In genomic region chr12:51886021-51886710, GRCh38 we compare ENCODE assay signal across 8 cellular contexts. TPM values are rescaled to one million over a fixed set of nuclear protein-coding genes. Genes with fewer than 3 reads are reported as not detected.
DNase-seq lines count a peak whose midpoint lies in the region; ATAC-seq and TF ChIP-seq lines count a peak whose summit lies in the region.

No MANE protein-coding gene starts in this region.

- no peak overlapping the region for H3K4me3 ChIP-seq in Jurkat, Clone E6-1 (ENCODE audit: low read length)
- H3K4me3 ChIP-seq in muscle layer of duodenum (ENCODE audit: low read depth in 1 of 2, low read length in 2 of 2): no peak overlapping the region
- H3K4me3 ChIP-seq in tibial artery: no peak overlapping the region

- peak overlapping the region; percentile 51 for H3K4me3 Mint-ChIP-seq in activated B cell treated with CpG ODN at 0.5 μM for 24 hours
- H3K4me3 Mint-ChIP-seq in endothelial cell (ENCODE audit: unreplicated experiment): no peak overlapping the region

- no peaks in the 10 kb centered on the region for H3K27me3 Mint-ChIP-seq in activated B cell treated with CpG ODN at 0.5 μM for 24 hours
- peaks cover 1% of the 10 kb centered on the region for H3K27me3 Mint-ChIP-seq in endothelial cell (ENCODE audit: unreplicated experiment)

- TF ChIP-seq CTCF in activated B cell treated with CpG ODN at 0.5 μM for 24 hours (IDR thresholded peaks at IDR 0.05) (no peak), endothelial cell (IDR thresholded peaks at IDR 0.05; ENCODE audit: unreplicated experiment) (no peak), tibial artery (IDR thresholded peaks at IDR 0.05) (no peak)

- peak overlapping the region; percentile 74 for H3K27ac Mint-ChIP-seq in activated B cell treated with CpG ODN at 0.5 μM for 24 hours
- peak overlapping the region; percentile 67 for H3K27ac Mint-ChIP-seq in endothelial cell (ENCODE audit: unreplicated experiment)

- no peaks in the 10 kb centered on the region for H3K36me3 ChIP-seq in muscle layer of duodenum (ENCODE audit: control insufficient read depth in 1 of 2, insufficient read depth in 2 of 2, low read length in 2 of 2)
- no peaks in the 10 kb centered on the region for H3K36me3 ChIP-seq in tibial artery

- ATAC-seq in activated B cell treated with CpG ODN at 0.5 μM for 24 hours (ENCODE audit: low read depth) (peak; percentile 94), GM18498 (IDR thresholded peaks at IDR 0.05; ENCODE audit: unreplicated experiment) (no peak)

- no peaks in the 10 kb centered on the region for H3K9me3 ChIP-seq in muscle layer of duodenum (ENCODE audit: control insufficient read depth in 1 of 2, low read length in 2 of 2)
- no peaks in the 10 kb centered on the region for H3K9me3 ChIP-seq in tibial artery

- H3K27me3 ChIP-seq in muscle layer of duodenum (ENCODE audit: low read depth, low read length) (no peaks in the 10 kb centered on the region), tibial artery (peaks cover 0 to 36% of the 10 kb centered on the region in 2 donors)

- DNase-seq in AG08396 (ENCODE audit: low spot score) (peak; percentile 95), activated B cell treated with CpG ODN at 0.5 μM for 24 hours (no peak), endothelial cell (ENCODE audit: low spot score) (no peak), tibial artery (peak; percentile 89 to 91), NCI-H345 (lab: John Stamatoyannopoulos, UW) (no peak)
- peak; percentile 62 for DNase-seq in Jurkat, Clone E6-1 (ENCODE audit: low read depth, low spot score)

- H3K36me3 Mint-ChIP-seq in activated B cell treated with CpG ODN at 0.5 μM for 24 hours (ENCODE audit: low read depth) (no peaks in the 10 kb centered on the region), endothelial cell (ENCODE audit: low read depth, unreplicated experiment) (no peaks in the 10 kb centered on the region)

- intact Hi-C loops in activated B cell treated with CpG ODN at 0.5 μM for 24 hours (cut with micrococcal nuclease): loop anchor here (5.0 kb wide), 1 partner anchor 36 kb away; no protein-coding TSS in a partner anchor
- intact Hi-C loops in tibial artery (cut with DNase I; ENCODE audit: low total_unique reads): no loop called here

- POLR2A ChIA-PET in activated B cell treated with CpG ODN at 0.5 μM for 24 hours (lab: Charles Lee): interaction anchor here (0.7 to 1.8 kb wide), 2 partner anchors 22 to 120 kb away, joined by 3 to 5 read pairs; partner anchors contain the start of gene TAMALIN

- H3K4me1 Mint-ChIP-seq in activated B cell treated with CpG ODN at 0.5 μM for 24 hours (peaks cover 11% of the 10 kb centered on the region), endothelial cell (ENCODE audit: unreplicated experiment) (peaks cover 20% of the 10 kb centered on the region)

- peaks cover 0 to 5% of the 10 kb centered on the region in 2 donors for H3K4me1 ChIP-seq in muscle layer of duodenum (ENCODE audit: control insufficient read depth in 1 of 2, insufficient read depth in 2 of 2, low read length in 2 of 2)
- peaks cover 0 to 12% (median 6%) of the 10 kb centered on the region in 4 donors for H3K4me1 ChIP-seq in tibial artery

- H3K9me3 Mint-ChIP-seq in activated B cell treated with CpG ODN at 0.5 μM for 24 hours: peaks cover 3% of the 10 kb centered on the region
- H3K9me3 Mint-ChIP-seq in endothelial cell (ENCODE audit: unreplicated experiment): no peaks in the 10 kb centered on the region

- H3K27ac ChIP-seq in muscle layer of duodenum (ENCODE audit: low read length): peak overlapping the region; percentile 21
- H3K27ac ChIP-seq in tibial artery: peak overlapping the region in 1 of 2 donors; percentile 9

- CTCF ChIA-PET in activated B cell treated with CpG ODN at 0.5 μM for 24 hours (lab: Charles Lee): interaction anchor here (1.0 kb wide), 1 partner anchor 95 kb away, joined by 3 read pairs; no protein-coding TSS in a partner anchor

RNA-seq across cellular contexts. Expression of gene ANKRD33, which starts 1.7 kb away (rescaled TPM):
- polyA plus RNA-seq in Jurkat, Clone E6-1 (2012; ENCODE audit: insufficient read depth, insufficient read length): not detected
- total RNA-seq in activated B cell treated with CpG ODN at 0.5 μM for 24 hours: not detected in 2 replicates
- 0.31 TPM for total RNA-seq in endothelial cell (ENCODE audit: unreplicated experiment)

RNA-seq across cellular contexts. Expression of gene ACVRL1, which starts 21.1 kb away (rescaled TPM):
- polyA plus RNA-seq in Jurkat, Clone E6-1 (2012; ENCODE audit: insufficient read depth, insufficient read length): not detected
- total RNA-seq in activated B cell treated with CpG ODN at 0.5 μM for 24 hours (not detected in 2 replicates), endothelial cell (ENCODE audit: unreplicated experiment) (395 TPM)

RNA-seq across cellular contexts. Expression of gene FIGNL2, which starts 37.6 kb away (rescaled TPM):
- 0.32 TPM for polyA plus RNA-seq in Jurkat, Clone E6-1 (2012; ENCODE audit: insufficient read depth, insufficient read length)
- total RNA-seq in activated B cell treated with CpG ODN at 0.5 μM for 24 hours (0.39 and 0.69 TPM in 2 replicates), endothelial cell (ENCODE audit: unreplicated experiment) (42.0 TPM)

Comparison
In these comparisons a context has a peak if more than half of its experiments do, and no peak if none do; other contexts are left out.
1. DNase-seq: peak in AG08396 (single experiment), Jurkat, Clone E6-1 (single experiment) and tibial artery (2 of 2); none in activated B cell treated with CpG ODN at 0.5 μM for 24 hours (single experiment), endothelial cell (single experiment) and NCI-H345 (single experiment).
2. RNA of gene ACVRL1, which starts 21.1 kb away (total RNA-seq): 395 TPM in endothelial cell (single experiment); not detected in activated B cell treated with CpG ODN at 0.5 μM for 24 hours; every median in the first group is over 100 times any median in the second.
3. RNA of gene FIGNL2, which starts 37.6 kb away (total RNA-seq): 42.0 TPM in endothelial cell (single experiment); 0.39 to 0.69 TPM in activated B cell treated with CpG ODN at 0.5 μM for 24 hours; every median in the first group is over 10 times any median in the second.